ENCODE assay signal across 13 cellular contexts in genomic region chr7:30146127-30146612, GRCh38. TPM values are rescaled to one million over a fixed set of nuclear protein-coding genes. Genes with fewer than 3 reads are reported as not detected.
DNase-seq lines count a peak whose midpoint lies in the region; ATAC-seq and TF ChIP-seq lines count a peak whose summit lies in the region.
"Had no signal": no experiment of that assay in that cellular context is flagged by ENCODE, and none has a peak within 500 bp of the region (broad histone marks: within the 10 kb centered on the region; RNA-seq: fewer than 3 reads in every experiment).

No MANE protein-coding gene starts in this region.

- H3K36me3 ChIP-seq in HEK293 (ENCODE audit: control insufficient read depth in 2 of 2, insufficient read depth in 1 of 2, low read length in 2 of 2) (peaks cover 0 to 10% of the 10 kb centered on the region in 2 experiments; a peak in 1 of 3 replicates), SJSA1 (peaks cover 24% of the 10 kb centered on the region), right atrium auricular region (no peaks in the 10 kb centered on the region)
- H3K36me3 ChIP-seq in effector memory CD4-positive, alpha-beta T cell (ENCODE audit: control insufficient read depth, insufficient read depth, low read length), result no peaks in the 10 kb centered on the region
- H3K36me3 ChIP-seq: MG63, transverse colon had no signal

- no peak overlapping the region for H3K4me3 Mint-ChIP-seq in stimulated activated memory B cell treated with anti-CD40 and anti-IgM and Interleukin-4, amounts not matched to agents 10 μg/mL and 1 μg/mL and 100 μg/mL, for 72 hours
- H3K4me3 Mint-ChIP-seq: CD4-positive, alpha-beta memory T cell had no signal

- H3K27ac ChIP-seq in AG04450 (ENCODE audit: low read depth, low read length), result peak overlapping the region; percentile 31
- no peak overlapping the region for H3K27ac ChIP-seq in HEK293 (ENCODE audit: extremely low read depth, low read depth, low read length)
- peak overlapping the region; percentile 16; the same call in 1 of the 2 replicates for H3K27ac ChIP-seq in SJSA1
- peak overlapping the region; percentile 12 to 64 for H3K27ac ChIP-seq in right atrium auricular region
- no peak overlapping the region for H3K27ac ChIP-seq in effector memory CD4-positive, alpha-beta T cell (ENCODE audit: insufficient read depth, low read length, poor library complexity, severe bottlenecking)
- H3K27ac ChIP-seq: PC-9, transverse colon had no signal

- CTCF ChIA-PET in AG04450 (lab: Charles Lee), result interaction anchor here (1.0 kb wide), 1 partner anchor 18 kb away, joined by 3 read pairs; no protein-coding TSS in a partner anchor
- CTCF ChIA-PET in HEK293 (lab: Yijun Ruan, JAX), result interaction anchor here (0.7 kb wide), 1 partner anchor 71 kb away, joined by 3 read pairs; no protein-coding TSS in a partner anchor
- CTCF ChIA-PET in HEK293T (lab: Yijun Ruan, JAX), result no interaction called here

- no peak for TF ChIP-seq CTCF in AG04450 (IDR thresholded peaks at IDR 0.05; ENCODE audit: low read depth, low read length)
- TF ChIP-seq CTCF in HEK293 (tag by site-specific recombination; IDR thresholded peaks at IDR 0.05), result no peak
- TF ChIP-seq CTCF in right atrium auricular region (IDR thresholded peaks at IDR 0.05), result no peak

- H3K36me3 Mint-ChIP-seq in stimulated activated memory B cell treated with anti-CD40 and anti-IgM and Interleukin-4, amounts not matched to agents 10 μg/mL and 1 μg/mL and 100 μg/mL, for 72 hours, result no peaks in the 10 kb centered on the region

- peaks cover 47% of the 10 kb centered on the region for H3K4me1 ChIP-seq in HEK293 (ENCODE audit: control insufficient read depth, insufficient read depth, low read length)
- H3K4me1 ChIP-seq in SJSA1 (replicated peaks), result peaks cover 61% of the 10 kb centered on the region
- H3K4me1 ChIP-seq in right atrium auricular region, result peaks cover 0 to 44% of the 10 kb centered on the region in 2 donors
- no peaks in the 10 kb centered on the region for H3K4me1 ChIP-seq in effector memory CD4-positive, alpha-beta T cell (ENCODE audit: control insufficient read depth, insufficient read depth, low read length, poor library complexity, severe bottlenecking)

- H3K9me3 ChIP-seq in AG04450 (ENCODE audit: control insufficient read depth, insufficient read depth, low read length), result no peaks in the 10 kb centered on the region
- no peaks in the 10 kb centered on the region for H3K9me3 ChIP-seq in HEK293 (ENCODE audit: control insufficient read depth, insufficient read depth, low read depth, low read length)
- no peaks in the 10 kb centered on the region for H3K9me3 ChIP-seq in SJSA1 (replicated peaks)
- H3K9me3 ChIP-seq in right atrium auricular region, result no peaks in the 10 kb centered on the region
- no peaks in the 10 kb centered on the region for H3K9me3 ChIP-seq in effector memory CD4-positive, alpha-beta T cell (ENCODE audit: control insufficient read depth, low read length)
- H3K9me3 ChIP-seq: MG63, transverse colon had no signal

- POLR2A ChIA-PET in AG04450 (lab: Yijun Ruan, JAX) (no interaction called here), HEK293 (lab: Yijun Ruan, JAX) (interaction anchor here (1.4 kb wide), 1 partner anchor 332 kb away, joined by 3 read pairs; no protein-coding TSS in a partner anchor), HEK293T (lab: Yijun Ruan, JAX) (no interaction called here)

- H3K9me3 Mint-ChIP-seq in stimulated activated memory B cell treated with anti-CD40 and anti-IgM and Interleukin-4, amounts not matched to agents 10 μg/mL and 1 μg/mL and 100 μg/mL, for 72 hours, result no peaks in the 10 kb centered on the region
- H3K9me3 Mint-ChIP-seq: CD4-positive, alpha-beta memory T cell had no signal

- no peak overlapping the region for H3K27ac Mint-ChIP-seq in stimulated activated memory B cell treated with anti-CD40 and anti-IgM and Interleukin-4, amounts not matched to agents 10 μg/mL and 1 μg/mL and 100 μg/mL, for 72 hours
- H3K27ac Mint-ChIP-seq: CD4-positive, alpha-beta memory T cell had no signal

- DNase-seq in AG04450 (ENCODE audit: low read depth, low spot score), result no peak
- DNase-seq in SJSA1 (ENCODE audit: low read depth in 1 of 2, low spot score in 2 of 2), result peak; percentile 57 to 69
- DNase-seq in right atrium auricular region (ENCODE audit: low spot score), result no peak
- DNase-seq in effector memory CD4-positive, alpha-beta T cell, result no peak
- DNase-seq in HEK293T (ENCODE audit: extremely low spot score), result no peak
- DNase-seq: CD4-positive, alpha-beta memory T cell; MG63; PC-9; transverse colon had no signal

- H3K27me3 ChIP-seq in AG04450 (ENCODE audit: control insufficient read depth, insufficient read depth, low read length), result no peaks in the 10 kb centered on the region
- H3K27me3 ChIP-seq in SJSA1 (replicated peaks), result no peaks in the 10 kb centered on the region
- H3K27me3 ChIP-seq in right atrium auricular region, result no peaks in the 10 kb centered on the region
- no peaks in the 10 kb centered on the region for H3K27me3 ChIP-seq in effector memory CD4-positive, alpha-beta T cell (replicated peaks; ENCODE audit: control insufficient read depth, insufficient read depth, low read length, poor library complexity, severe bottlenecking)
- H3K27me3 ChIP-seq: MG63, transverse colon had no signal

- H3K27me3 Mint-ChIP-seq in stimulated activated memory B cell treated with anti-CD40 and anti-IgM and Interleukin-4, amounts not matched to agents 10 μg/mL and 1 μg/mL and 100 μg/mL, for 72 hours, result no peaks in the 10 kb centered on the region
- H3K27me3 Mint-ChIP-seq: CD4-positive, alpha-beta memory T cell had no signal

- ATAC-seq in stimulated activated memory B cell treated with anti-CD40 and anti-IgM and Interleukin-4, amounts not matched to agents 10 μg/mL and 1 μg/mL and 100 μg/mL, for 72 hours, result no peak
- ATAC-seq in GM21717 (IDR thresholded peaks at IDR 0.05; ENCODE audit: unreplicated experiment), result no peak

- H3K4me3 ChIP-seq in AG04450 (ENCODE audit: low read depth, low read length), result no peak overlapping the region
- no peak overlapping the region for H3K4me3 ChIP-seq in HEK293 (ENCODE audit: low read depth, low read length)
- no peak overlapping the region for H3K4me3 ChIP-seq in SJSA1
- no peak overlapping the region for H3K4me3 ChIP-seq in right atrium auricular region
- no peak overlapping the region for H3K4me3 ChIP-seq in effector memory CD4-positive, alpha-beta T cell (ENCODE audit: insufficient read depth, low read depth, low read length, poor library complexity, severe bottlenecking)
- H3K4me3 ChIP-seq: lung, MG63, PC-9, transverse colon had no signal

- peaks cover 10% of the 10 kb centered on the region for H3K4me1 Mint-ChIP-seq in stimulated activated memory B cell treated with anti-CD40 and anti-IgM and Interleukin-4, amounts not matched to agents 10 μg/mL and 1 μg/mL and 100 μg/mL, for 72 hours

TF ChIP-seq in HEK293, 187 proteins besides CTCF, POLR2A, EP300 and RAD21 (continues in another document):
- no peak for TF ChIP-seq ZNF626 (tag by site-specific recombination; IDR thresholded peaks at IDR 0.05)
- no peak for TF ChIP-seq IKZF3 (tag by site-specific recombination; IDR thresholded peaks at IDR 0.05)
- no peak for TF ChIP-seq ZNF16 (tag by site-specific recombination; IDR thresholded peaks at IDR 0.05; ENCODE audit: low read depth)
- no peak for TF ChIP-seq ZFP41 (tag by site-specific recombination; IDR thresholded peaks at IDR 0.05; ENCODE audit: borderline replicate concordance)
- peak; percentile 56; the same call in 1 of the 2 replicates for TF ChIP-seq EGR2 (tag by site-specific recombination; IDR thresholded peaks at IDR 0.05; ENCODE audit: low read depth)
- no peak for TF ChIP-seq ZSCAN23 (tag by site-specific recombination; IDR thresholded peaks at IDR 0.05)
- no peak for TF ChIP-seq ZNF791 (tag by site-specific recombination; IDR thresholded peaks at IDR 0.05)

TF ChIP-seq in HEK293T, 16 proteins besides CTCF, POLR2A, EP300 and RAD21:
- TF ChIP-seq ARNT (IDR thresholded peaks at IDR 0.05), result no peak
- TF ChIP-seq ZNF384 (IDR thresholded peaks at IDR 0.05), result no peak
- TF ChIP-seq BHLHE40 (IDR thresholded peaks at IDR 0.05; ENCODE audit: borderline replicate concordance), result no peak
- TF ChIP-seq HDGF (IDR thresholded peaks at IDR 0.05; ENCODE audit: borderline replicate concordance), result no peak
- no peak for TF ChIP-seq SP1 (IDR thresholded peaks at IDR 0.05)
- no peak for TF ChIP-seq FOXM1 (IDR thresholded peaks at IDR 0.05; ENCODE audit: borderline replicate concordance)
- no peak for TF ChIP-seq L3MBTL2 (conservative IDR thresholded peaks at IDR 0.05)
- no peak for TF ChIP-seq ELF4 (IDR thresholded peaks at IDR 0.05)
- TF ChIP-seq LEF1 (IDR thresholded peaks at IDR 0.05; ENCODE audit: borderline replicate concordance), result no peak
- TF ChIP-seq SUZ12 (IDR thresholded peaks at IDR 0.05), result no peak
- no peak for TF ChIP-seq PKNOX1 (IDR thresholded peaks at IDR 0.05)
- TF ChIP-seq TARDBP (IDR thresholded peaks at IDR 0.05), result no peak
- no peak for TF ChIP-seq CTBP1 (IDR thresholded peaks at IDR 0.05; ENCODE audit: borderline replicate concordance)
- no peak for TF ChIP-seq FOXK2 (IDR thresholded peaks at IDR 0.05)
- TF ChIP-seq NFRKB (IDR thresholded peaks at IDR 0.05), result no peak
- TF ChIP-seq FOXA1 (IDR thresholded peaks at IDR 0.05), result no peak
TF ChIP-seq in HEK293T: peak in this region for 0.

RNA-seq across cellular contexts. Expression of gene MTURN, which starts 11.4 kb away (rescaled TPM):
- polyA plus RNA-seq in AG04450 (2011; rRNA removed), result 5.9 and 6.7 TPM in 2 replicates
- polyA minus RNA-seq in AG04450 (2011; rRNA and poly(A)+ RNA removed), result 4.7 and 6.6 TPM in 2 replicates
- total RNA-seq in SJSA1 (2014; rRNA removed; shearing (Covaris generic)), result 8.5 and 16.0 TPM in 2 replicates
- 10 to 100 TPM; 17.4 to 65.4 TPM for total RNA-seq in right atrium auricular region

Comparison
In these comparisons a context has a peak if more than half of its experiments do, and no peak if none do; other contexts are left out.
1. DNase-seq: peak in SJSA1 (2 of 2); none in AG04450 (single experiment), right atrium auricular region (single experiment), effector memory CD4-positive, alpha-beta T cell (0 of 3) and HEK293T (single experiment).
2. H3K27ac ChIP-seq: peak in AG04450 (single experiment), SJSA1 (single experiment) and right atrium auricular region (2 of 2); none in HEK293 (single experiment) and effector memory CD4-positive, alpha-beta T cell (single experiment).